ENCODE assay signal across 8 cellular contexts in genomic region chr3:33718595-33718907, GRCh38. TPM values are rescaled to one million over a fixed set of nuclear protein-coding genes. Genes with fewer than 3 reads are reported as not detected.
DNase-seq lines count a peak whose midpoint lies in the region; TF ChIP-seq lines count a peak whose summit lies in the region.

No MANE protein-coding gene starts in this region.

- no peaks in the 10 kb centered on the region for H3K9me3 Mint-ChIP-seq in T-helper 1 cell treated with Interleukin-12 subunit alpha and Interleukin-12 subunit beta and Interleukin-4 antibody, amounts not matched to agents 30 μg/mL and 1 μg/mL, for 36 hours
- peaks cover 4% of the 10 kb centered on the region for H3K9me3 Mint-ChIP-seq in glutamatergic neuron (ENCODE audit: unreplicated experiment)

- H3K9me3 ChIP-seq in SU-DHL-6 (ENCODE audit: insufficient read depth, low read length) (no peaks in the 10 kb centered on the region), skeletal muscle satellite cell (replicated peaks; ENCODE audit: low read length) (no peaks in the 10 kb centered on the region)

- no peaks in the 10 kb centered on the region for H3K36me3 ChIP-seq in SU-DHL-6 (ENCODE audit: low read length)
- H3K36me3 ChIP-seq in skeletal muscle satellite cell (ENCODE audit: insufficient read depth, low read length): no peaks in the 10 kb centered on the region

- no peaks in the 10 kb centered on the region for H4K20me1 ChIP-seq in SU-DHL-6 (ENCODE audit: low read depth, low read length)

- peak overlapping the region; percentile 89 for H2AFZ ChIP-seq in SU-DHL-6 (ENCODE audit: low read depth, low read length, severe bottlenecking)

- H3K27ac ChIP-seq in SU-DHL-6 (ENCODE audit: low read depth, low read length): peak overlapping the region; percentile 78

- H3K79me2 ChIP-seq in SU-DHL-6 (ENCODE audit: insufficient read depth, low read length): peaks cover 45% of the 10 kb centered on the region

- no peaks in the 10 kb centered on the region for H3K27me3 ChIP-seq in SU-DHL-6 (ENCODE audit: low read length)
- no peaks in the 10 kb centered on the region for H3K27me3 ChIP-seq in skeletal muscle satellite cell (ENCODE audit: control insufficient read depth, insufficient read depth, low read length)

- H3K27me3 Mint-ChIP-seq in T-helper 1 cell treated with Interleukin-12 subunit alpha and Interleukin-12 subunit beta and Interleukin-4 antibody, amounts not matched to agents 30 μg/mL and 1 μg/mL, for 36 hours (ENCODE audit: low read depth): no peaks in the 10 kb centered on the region
- H3K27me3 Mint-ChIP-seq in glutamatergic neuron (ENCODE audit: unreplicated experiment): no peaks in the 10 kb centered on the region

- H3K36me3 Mint-ChIP-seq in T-helper 1 cell treated with Interleukin-12 subunit alpha and Interleukin-12 subunit beta and Interleukin-4 antibody, amounts not matched to agents 30 μg/mL and 1 μg/mL, for 36 hours (ENCODE audit: low read depth): no peaks in the 10 kb centered on the region
- no peaks in the 10 kb centered on the region for H3K36me3 Mint-ChIP-seq in glutamatergic neuron (ENCODE audit: unreplicated experiment)

- peak overlapping the region; percentile 73 for H3K4me3 ChIP-seq in SU-DHL-6 (ENCODE audit: insufficient read depth, low read length, poor library complexity, severe bottlenecking)
- peak overlapping the region; percentile 96 for H3K4me3 ChIP-seq in skeletal muscle satellite cell (ENCODE audit: low read length)

- peaks cover 14% of the 10 kb centered on the region for H3K4me1 Mint-ChIP-seq in T-helper 1 cell treated with Interleukin-12 subunit alpha and Interleukin-12 subunit beta and Interleukin-4 antibody, amounts not matched to agents 30 μg/mL and 1 μg/mL, for 36 hours (ENCODE audit: low read depth)
- H3K4me1 Mint-ChIP-seq in glutamatergic neuron (ENCODE audit: low read depth, unreplicated experiment): peaks cover 3% of the 10 kb centered on the region

- H3K4me1 ChIP-seq in skeletal muscle satellite cell (ENCODE audit: control insufficient read depth, insufficient read depth, low read length): peaks cover 22% of the 10 kb centered on the region

- no peak for TF ChIP-seq CTCF in SU-DHL-6 (IDR thresholded peaks at IDR 0.05; ENCODE audit: insufficient read depth, low read length, poor library complexity, severe bottlenecking)
- TF ChIP-seq CTCF in glutamatergic neuron (IDR thresholded peaks at IDR 0.05; ENCODE audit: partially characterized antibody, unreplicated experiment): no peak

- H3K9ac ChIP-seq in SU-DHL-6 (ENCODE audit: low read length) (peak overlapping the region; percentile 92), skeletal muscle satellite cell (ENCODE audit: low read depth, low read length) (peak overlapping the region; percentile 91)

- H3K9me2 ChIP-seq in SU-DHL-6 (replicated peaks; ENCODE audit: insufficient read depth, low read length): no peaks in the 10 kb centered on the region

- no peak for DNase-seq in T-helper 1 cell
- DNase-seq in glutamatergic neuron: no peak
- no peak for DNase-seq in D341Med (ENCODE audit: low spot score)
- DNase-seq in erythroblast (lab: John Stamatoyannopoulos, UW): no peak
- no peak for DNase-seq in midbrain (lab: John Stamatoyannopoulos, UW)

- H3K4me3 Mint-ChIP-seq in T-helper 1 cell treated with Interleukin-12 subunit alpha and Interleukin-12 subunit beta and Interleukin-4 antibody, amounts not matched to agents 30 μg/mL and 1 μg/mL, for 36 hours: peak overlapping the region; percentile 86
- H3K4me3 Mint-ChIP-seq in glutamatergic neuron (ENCODE audit: unreplicated experiment): peak overlapping the region; percentile 86

- H3F3A ChIP-seq in SU-DHL-6 (ENCODE audit: insufficient read depth): peaks cover 7% of the 10 kb centered on the region; the same call in 1 of the 2 replicates

- H3K4me2 ChIP-seq in SU-DHL-6 (ENCODE audit: low read depth, low read length, poor library complexity, severe bottlenecking) (peak overlapping the region; percentile 98), skeletal muscle satellite cell (ENCODE audit: low read length) (peak overlapping the region; percentile 88)

- H3K27ac Mint-ChIP-seq in T-helper 1 cell treated with Interleukin-12 subunit alpha and Interleukin-12 subunit beta and Interleukin-4 antibody, amounts not matched to agents 30 μg/mL and 1 μg/mL, for 36 hours: peak overlapping the region; percentile 87
- H3K27ac Mint-ChIP-seq in glutamatergic neuron (ENCODE audit: unreplicated experiment): peak overlapping the region; percentile 56

- TF ChIP-seq POLR2A in erythroblast (IDR thresholded peaks at IDR 0.05; ENCODE audit: low read length): no peak

RNA-seq across cellular contexts. Expression of gene CLASP2, which starts 0.5 kb away (rescaled TPM):
- 384 TPM for total RNA-seq in glutamatergic neuron (ENCODE audit: unreplicated experiment)
- total RNA-seq in skeletal muscle satellite cell (2012; rRNA removed): 35.0 and 35.6 TPM in 2 replicates
